Comparison of ENCODE assay signal across 1 cellular context in genomic region chr12:53558631-53559030, GRCh38.
TF ChIP-seq lines count a peak whose summit lies in the region.

No MANE protein-coding gene starts in this region.

TF ChIP-seq in WTC11, 78 proteins besides CTCF, POLR2A, EP300 and RAD21 (continued from another document):
- TF ChIP-seq ATF2 (CRISPR knock-in tag; IDR thresholded peaks at IDR 0.05; ENCODE audit: borderline replicate concordance, low read depth) (no peak), CDX4 (CRISPR knock-in tag; IDR thresholded peaks at IDR 0.05; ENCODE audit: borderline replicate concordance) (no peak), TEAD1 (CRISPR knock-in tag; IDR thresholded peaks at IDR 0.05) (no peak), USF1 (CRISPR knock-in tag; IDR thresholded peaks at IDR 0.05) (no peak), PREB (CRISPR knock-in tag; IDR thresholded peaks at IDR 0.05; ENCODE audit: borderline replicate concordance) (no peak)
